In genomic region chr6:109879521-109879920, GRCh38 we compare ENCODE assay signal across 20 cellular contexts.
"Had no signal": no experiment of that assay in that cellular context is flagged by ENCODE, and none has a peak within 500 bp of the region (broad histone marks: within the 10 kb centered on the region; RNA-seq: fewer than 3 reads in every experiment).

No MANE protein-coding gene starts in this region.

- H3K4me2 ChIP-seq: neural progenitor cell had no signal

- FAIRE-seq: endothelial cell of umbilical vein, frontal cortex, kidney, TTC549 had no signal

- H3K27me3 ChIP-seq: adrenal gland, left lung, neural progenitor cell, tibial artery, uterus had no signal

- ATAC-seq: activated naive CD4-positive, alpha-beta T cell treated with anti-CD3 and anti-CD28 coated beads, Interleukin-2, amount 50 U/mL, for 72 hours; activated T-cell treated with anti-CD3 and anti-CD28 coated beads, Interleukin-2, amount 50 U/mL, for 72 hours; left lung had no signal

- H3K36me3 ChIP-seq: adrenal gland, left lung, neural progenitor cell, tibial artery, uterus had no signal

- H2AFZ ChIP-seq: neural progenitor cell had no signal

- H3K9me3 ChIP-seq: adrenal gland, tibial artery, uterus had no signal

- DNase-seq: activated CD4-positive, alpha-beta T cell treated with anti-CD3 and anti-CD28 coated beads, Interleukin-2, amount 50 U/mL, for 4 hours; activated gamma-delta T cell; activated T-cell treated with anti-CD3 and anti-CD28 coated beads, Interleukin-2, amount 50 U/mL, for 72 hours; adrenal gland; dermis blood vessel endothelial cell; effector memory CD4-positive, alpha-beta T cell; kidney; left lung; stimulated activated CD4-positive, alpha-beta T cell treated with anti-CD3 and anti-CD28 coated beads, Interleukin-12 subunit alpha, Interleukin-12 subunit beta, amount 100 ng/mL, for 4 hours; stimulated activated CD4-positive, alpha-beta T cell treated with anti-CD3 and anti-CD28 coated beads, Interleukin-1b, Interleukin-23, amount 100 ng/mL, for 48 hours; stimulated activated CD8-positive, alpha-beta memory T cell treated with anti-CD3 and anti-CD28 coated beads, Interleukin-4, amount 100 ng/mL, for 48 hours; stimulated activated naive CD4-positive, alpha-beta T cell; SW 1271; tibial artery; uterus had no signal

- H3K9ac ChIP-seq: neural progenitor cell had no signal

- H3K27ac ChIP-seq: adrenal gland, left lung, neural progenitor cell, tibial artery had no signal

- H3K4me3 ChIP-seq: adrenal gland, left lung, neural progenitor cell, tibial artery, uterus had no signal

- H3K4me1 ChIP-seq: left lung, neural progenitor cell, tibial artery, uterus had no signal
